Comparison of ENCODE assay signal across 16 cellular contexts in genomic region chr10:78267598-78267997, GRCh38.
A peak's percentile ranks its signal among the peaks of the same experiment; 100 is the strongest.
DNase-seq lines count a peak whose midpoint lies in the region; ATAC-seq and TF ChIP-seq lines count a peak whose summit lies in the region.
"Had no signal": no experiment of that assay in that cellular context is flagged by ENCODE, and none has a peak within 500 bp of the region (broad histone marks: within the 10 kb centered on the region; RNA-seq: fewer than 3 reads in every experiment).

No MANE protein-coding gene starts in this region.

- no peak overlapping the region for H4K5ac ChIP-seq in mesendoderm (ENCODE audit: low read length)

- DNase-seq in heart left ventricle = no peak
- DNase-seq in cardiac septum (ENCODE audit: low spot score) = no peak
- peak; percentile 63 for DNase-seq in mesendoderm
- no peak for DNase-seq in transverse colon
- DNase-seq in endothelial cell (ENCODE audit: low spot score) = no peak
- no peak for DNase-seq in RWPE1 (ENCODE audit: low spot score)
- DNase-seq: activated B cell treated with CpG ODN at 0.5 μM for 24 hours; activated CD8-positive, alpha-beta memory T cell treated with anti-CD3 and anti-CD28 coated beads, Interleukin-2, amount 50 U/mL, for 4 hours; effector memory CD8-positive, alpha-beta T cell; glutamatergic neuron; Kasumi-1; left lung; NCI-H2107 had no signal

- no peaks in the 10 kb centered on the region for H3K79me1 ChIP-seq in mesendoderm (ENCODE audit: low read length)

- POLR2A ChIA-PET in RWPE1 (lab: Yijun Ruan, JAX; ENCODE audit: low non-redundant PET) = no interaction called here

- H3K36me3 Mint-ChIP-seq in brain = no peaks in the 10 kb centered on the region
- no peaks in the 10 kb centered on the region for H3K36me3 Mint-ChIP-seq in endothelial cell (ENCODE audit: low read depth, unreplicated experiment)

- no peak overlapping the region for H3K4ac ChIP-seq in mesendoderm (ENCODE audit: low read depth, low read length)

- H3K27ac ChIP-seq in heart left ventricle = peak overlapping the region in 1 of 12 donors; percentile 74
- no peak overlapping the region for H3K27ac ChIP-seq in mesendoderm (ENCODE audit: low read depth, low read length)
- H3K27ac ChIP-seq in transverse colon = peak overlapping the region; percentile 47 to 72 (median 66)
- no peak overlapping the region for H3K27ac ChIP-seq in RWPE1
- H3K27ac ChIP-seq: left lung, neutrophil had no signal

- peaks cover 0 to 6% (median 0%) of the 10 kb centered on the region in 12 donors for H3K9me3 ChIP-seq in heart left ventricle
- no peaks in the 10 kb centered on the region for H3K9me3 ChIP-seq in transverse colon
- H3K9me3 ChIP-seq: left lung, neutrophil had no signal

- in situ Hi-C loops in transverse colon (cut with MboI; ENCODE audit: low pct_ligation_motif_present in 1 of 4, low pct_unique_long_range_greater_than_20kb in 1 of 4, low sequenced_read_pairs in 3 of 4) = no loop called here

- H3K4me2 ChIP-seq in mesendoderm (ENCODE audit: low read length) = no peak overlapping the region

- H3K27me3 Mint-ChIP-seq in brain = no peaks in the 10 kb centered on the region
- H3K27me3 Mint-ChIP-seq in endothelial cell (ENCODE audit: unreplicated experiment) = peaks cover 6% of the 10 kb centered on the region

- TF ChIP-seq POLR2A in heart left ventricle (IDR thresholded peaks at IDR 0.05) (no peak), transverse colon (IDR thresholded peaks at IDR 0.05) (no peak)

- no peak overlapping the region for H2BK15ac ChIP-seq in mesendoderm (replicated peaks; ENCODE audit: low read depth)

- no peak overlapping the region for H3K56ac ChIP-seq in mesendoderm (ENCODE audit: low read length)

- ATAC-seq in heart left ventricle = peak in 3 of 4 donors; percentile 13 to 26 (median 14)
- ATAC-seq in activated CD4-positive, CD25-positive, alpha-beta regulatory T cell treated with anti-CD3 and anti-CD28 coated beads, Interleukin-2, amount 50 U/mL, for 24 hours = no peak
- ATAC-seq: effector memory CD8-positive, alpha-beta T cell; left lung had no signal

- no peaks in the 10 kb centered on the region for H3K36me3 ChIP-seq in heart left ventricle
- no peaks in the 10 kb centered on the region for H3K36me3 ChIP-seq in mesendoderm (ENCODE audit: control insufficient read depth, insufficient read depth, low read length)
- no peaks in the 10 kb centered on the region for H3K36me3 ChIP-seq in transverse colon
- H3K36me3 ChIP-seq: left lung, neutrophil had no signal

- 57 to 66% (median 63%) methylated on average over 3 of the region's 3 CpGs for WGBS in heart left ventricle, 4 donors
- WGBS in mesendoderm (ENCODE audit: extremely low coverage, insufficient coverage, low lambda C conversion rate) = no CpG with 5 or more reads among the region's 3 CpGs
- 60 to 72% methylated on average over 2 to 3 of the region's 3 CpGs for WGBS in transverse colon (ENCODE audit: low coverage in 1 of 2), 2 donors

- CTCF ChIA-PET in RWPE1 (lab: Yijun Ruan, JAX) = no interaction called here

- H3K4me1 Mint-ChIP-seq in brain (peaks cover 59% of the 10 kb centered on the region), endothelial cell (ENCODE audit: unreplicated experiment) (no peaks in the 10 kb centered on the region)
- H3K4me1 Mint-ChIP-seq: activated B cell treated with CpG ODN at 0.5 μM for 24 hours had no signal

- no peaks in the 10 kb centered on the region for H3K27me3 ChIP-seq in heart left ventricle
- no peaks in the 10 kb centered on the region for H3K27me3 ChIP-seq in mesendoderm (ENCODE audit: insufficient read depth, low read length, poor library complexity)
- no peaks in the 10 kb centered on the region for H3K27me3 ChIP-seq in transverse colon
- H3K27me3 ChIP-seq: left lung, neutrophil had no signal

- H3K18ac ChIP-seq in mesendoderm (ENCODE audit: low read length) = no peak overlapping the region

- no peak overlapping the region for H3K23ac ChIP-seq in mesendoderm (ENCODE audit: low read length)

- TF ChIP-seq CTCF in heart left ventricle (IDR thresholded peaks at IDR 0.05) (no peak), brain (conservative IDR thresholded peaks at IDR 0.05) (no peak), transverse colon (IDR thresholded peaks at IDR 0.05) (no peak), endothelial cell (IDR thresholded peaks at IDR 0.05; ENCODE audit: unreplicated experiment) (no peak), RWPE1 (conservative IDR thresholded peaks at IDR 0.05; ENCODE audit: low read depth) (no peak)

- H2AK5ac ChIP-seq in mesendoderm (ENCODE audit: low read length) = no peak overlapping the region

- no peak for TF ChIP-seq EP300 in transverse colon (IDR thresholded peaks at IDR 0.05; ENCODE audit: low read depth)

- no peak overlapping the region for H3K9ac ChIP-seq in mesendoderm (ENCODE audit: low read length)

- no peak overlapping the region for H2BK120ac ChIP-seq in mesendoderm (ENCODE audit: low read depth, low read length)

- H3K4me3 Mint-ChIP-seq in brain (no peak overlapping the region), endothelial cell (ENCODE audit: unreplicated experiment) (no peak overlapping the region)
- H3K4me3 Mint-ChIP-seq: activated B cell treated with CpG ODN at 0.5 μM for 24 hours; effector memory CD8-positive, alpha-beta T cell had no signal

- H3K4me3 ChIP-seq in heart left ventricle (no peak overlapping the region), mesendoderm (ENCODE audit: low read length) (no peak overlapping the region), transverse colon (no peak overlapping the region)
- H3K4me3 ChIP-seq: left lung had no signal

- no peaks in the 10 kb centered on the region for H3K79me2 ChIP-seq in mesendoderm (ENCODE audit: control insufficient read depth, insufficient read depth, low read length)

- intact Hi-C loops in heart left ventricle (cut with DNase I) (no loop called here), cardiac septum (cut with DNase I) (no loop called here), transverse colon (cut with DNase I; ENCODE audit: low total_unique reads) (no loop called here)

- no peak overlapping the region for H2BK5ac ChIP-seq in mesendoderm (ENCODE audit: low read length)

- no peak overlapping the region for H4K8ac ChIP-seq in mesendoderm (ENCODE audit: low read depth, low read length)

- peaks cover 3 to 10% (median 6%) of the 10 kb centered on the region in 5 experiments for H3K9me3 Mint-ChIP-seq in brain
- peaks cover 4% of the 10 kb centered on the region for H3K9me3 Mint-ChIP-seq in endothelial cell (ENCODE audit: unreplicated experiment)
- H3K9me3 Mint-ChIP-seq: activated B cell treated with CpG ODN at 0.5 μM for 24 hours; effector memory CD8-positive, alpha-beta T cell had no signal

- peak overlapping the region in 3 of 5 experiments; percentile 77 to 91 (median 90) for H3K27ac Mint-ChIP-seq in brain
- no peak overlapping the region for H3K27ac Mint-ChIP-seq in endothelial cell (ENCODE audit: unreplicated experiment)
- H3K27ac Mint-ChIP-seq: activated B cell treated with CpG ODN at 0.5 μM for 24 hours; effector memory CD8-positive, alpha-beta T cell had no signal

- H3K4me1 ChIP-seq in heart left ventricle (peaks cover 0 to 10% (median 0%) of the 10 kb centered on the region in 12 donors), mesendoderm (ENCODE audit: control insufficient read depth, low read depth, low read length) (no peaks in the 10 kb centered on the region), transverse colon (peaks cover 0 to 10% (median 2%) of the 10 kb centered on the region in 4 donors)
- H3K4me1 ChIP-seq: left lung had no signal

Comparison
In these comparisons a context has a peak if more than half of its experiments do, and no peak if none do; other contexts are left out.
1. ATAC-seq: peak in heart left ventricle (3 of 4); none in activated CD4-positive, CD25-positive, alpha-beta regulatory T cell treated with anti-CD3 and anti-CD28 coated beads, Interleukin-2, amount 50 U/mL, for 24 hours (0 of 2).
2. H3K27ac ChIP-seq: peak in transverse colon (4 of 4); none in mesendoderm (single experiment) and RWPE1 (single experiment).